ENCODE assay signal across 8 cellular contexts in the genomic region with DNA sequence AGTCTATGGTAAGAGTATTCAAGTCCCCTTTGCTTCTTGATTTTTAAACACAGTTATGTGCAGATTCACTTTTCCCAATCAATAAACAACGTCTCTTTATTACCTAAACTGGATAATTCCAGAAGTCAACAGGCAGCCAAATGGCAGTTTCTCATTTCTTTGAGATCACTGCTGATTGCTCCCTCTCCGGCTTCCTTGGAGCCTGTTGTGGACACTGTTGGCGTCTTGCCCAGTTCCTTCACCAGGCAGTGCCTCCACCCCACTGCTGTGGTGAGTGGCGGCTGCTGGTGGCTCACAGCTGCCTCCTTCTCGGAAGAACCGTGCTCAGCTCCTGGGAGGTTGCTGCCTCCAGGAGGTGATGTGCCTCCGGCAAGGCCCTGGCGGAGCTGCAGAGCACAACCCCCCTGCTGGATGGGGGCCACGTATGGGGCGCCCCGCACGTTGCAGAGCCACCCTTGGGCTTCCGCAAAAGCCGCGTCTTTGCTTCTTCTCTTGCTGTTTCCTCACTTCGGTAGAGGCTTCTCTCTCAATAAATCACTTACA.
DNase-seq lines count a peak whose midpoint lies in the region; ATAC-seq and TF ChIP-seq lines count a peak whose summit lies in the region.

No MANE protein-coding gene starts in this region.

- H2AFZ ChIP-seq in MM.1S (ENCODE audit: low read length): no peak overlapping the region

- no peaks in the 10 kb centered on the region for H3K79me2 ChIP-seq in MM.1S (ENCODE audit: low read length)

- no peaks in the 10 kb centered on the region for H3K9me3 ChIP-seq in MM.1S (replicated peaks; ENCODE audit: insufficient read depth, low read length)

- TF ChIP-seq POLR2A in erythroblast (IDR thresholded peaks at IDR 0.05; ENCODE audit: low read length): no peak

- ATAC-seq in GM21447 (IDR thresholded peaks at IDR 0.05; ENCODE audit: unreplicated experiment) (no peak), GM19463 (IDR thresholded peaks at IDR 0.05; ENCODE audit: unreplicated experiment) (no peak)

- no peaks in the 10 kb centered on the region for H4K20me1 ChIP-seq in MM.1S (ENCODE audit: insufficient read depth, low read length)

- H3K9ac ChIP-seq in MM.1S (ENCODE audit: low read length): no peak overlapping the region

- TF ChIP-seq CTCF in HFF-Myc (IDR thresholded peaks at IDR 0.05; ENCODE audit: low read depth, low read length, missing control alignments): no peak
- TF ChIP-seq CTCF in MM.1S (IDR thresholded peaks at IDR 0.05; ENCODE audit: low read length): no peak

- H3K9me2 ChIP-seq in MM.1S (replicated peaks; ENCODE audit: insufficient read depth, low read length): no peaks in the 10 kb centered on the region

- H3K4me1 ChIP-seq in MM.1S (ENCODE audit: low read length): no peaks in the 10 kb centered on the region

- no peak overlapping the region for H3K27ac ChIP-seq in MM.1S (ENCODE audit: low read length)

- peak; percentile 19 for DNase-seq in HFF-Myc (ENCODE audit: extremely low read depth, low read depth)
- DNase-seq in NOMO-1 treated with DMSO at 0.1 percent for 48 hours (lab: John Stamatoyannopoulos, UW; ENCODE audit: unreplicated experiment): peak; percentile 62
- DNase-seq in erythroblast (lab: John Stamatoyannopoulos, UW): peak; percentile 68 to 77
- DNase-seq in pons (ENCODE audit: low spot score): peak; percentile 26
- no peak for DNase-seq in amniotic stem cell (lab: John Stamatoyannopoulos, UW)
- DNase-seq in MM.1S: no peak

- H3K36me3 ChIP-seq in MM.1S (replicated peaks; ENCODE audit: insufficient read depth, low read length): no peaks in the 10 kb centered on the region

- H3K4me2 ChIP-seq in MM.1S (ENCODE audit: low read depth, low read length): no peak overlapping the region

- no peaks in the 10 kb centered on the region for H3K27me3 ChIP-seq in MM.1S (replicated peaks; ENCODE audit: insufficient read depth, low read length)

- H3K4me3 ChIP-seq in HFF-Myc (replicated peaks; ENCODE audit: low read depth, low read length) (no peak overlapping the region), MM.1S (ENCODE audit: low read length) (no peak overlapping the region)

- no peaks in the 10 kb centered on the region for H3F3A ChIP-seq in MM.1S (ENCODE audit: insufficient read depth, low read length)

Comparison
In these comparisons a context has a peak if more than half of its experiments do, and no peak if none do; other contexts are left out.
1. DNase-seq: peak in HFF-Myc (single experiment), NOMO-1 treated with DMSO at 0.1 percent for 48 hours (single experiment), erythroblast (2 of 2) and pons (single experiment); none in amniotic stem cell (single experiment) and MM.1S (single experiment).